In genomic region chr1:7329868-7330615, GRCh38 we compare ENCODE assay signal across 19 cellular contexts.
"Had no signal": no experiment of that assay in that cellular context is flagged by ENCODE, and none has a peak within 500 bp of the region (broad histone marks: within the 10 kb centered on the region; RNA-seq: fewer than 3 reads in every experiment).

No MANE protein-coding gene starts in this region.

- H3K27me3 ChIP-seq: breast epithelium had no signal

- H3K4me3 Mint-ChIP-seq: activated B cell treated with CpG ODN at 0.5 μM for 24 hours; activated naive CD4-positive, alpha-beta T cell treated with anti-CD3 and anti-CD28 coated beads, Interleukin-2, amount 50 U/mL, for 24 hours; T-cell had no signal

- H3K4me3 ChIP-seq: breast epithelium, K562, PC-9 had no signal

- H3K27ac ChIP-seq: breast epithelium, PC-9 had no signal

- H3K36me3 ChIP-seq: breast epithelium had no signal

- H3K4me1 ChIP-seq: breast epithelium had no signal

- H3K4me2 ChIP-seq: PC-9 had no signal

- DNase-seq: activated B cell treated with CpG ODN at 0.5 μM for 24 hours; activated naive CD4-positive, alpha-beta T cell; activated T-cell treated with anti-CD3 and anti-CD28 coated beads, Interleukin-2, amount 50 U/mL, for 1 hour; caudate nucleus; Karpas-422; NCI-H1105 treated with DMSO at 0.1 percent for 48 hours; NCI-H1436 treated with DMSO at 0.1 percent for 48 hours; NCI-H187; NCI-H2081; NCI-H446; NCI-H524; PC-9; SHP77 treated with DMSO at 0.1 percent for 48 hours; T-cell; T-helper 2 cell; T1000 had no signal

- ATAC-seq: K562, T-cell had no signal

- H2AFZ ChIP-seq: PC-9 had no signal

- H3K4me1 Mint-ChIP-seq: activated B cell treated with CpG ODN at 0.5 μM for 24 hours; activated naive CD4-positive, alpha-beta T cell treated with anti-CD3 and anti-CD28 coated beads, Interleukin-2, amount 50 U/mL, for 24 hours; T-cell had no signal

- H3K27ac Mint-ChIP-seq: activated B cell treated with CpG ODN at 0.5 μM for 24 hours; activated naive CD4-positive, alpha-beta T cell treated with anti-CD3 and anti-CD28 coated beads, Interleukin-2, amount 50 U/mL, for 24 hours; T-cell had no signal

- H3K36me3 Mint-ChIP-seq: activated naive CD4-positive, alpha-beta T cell treated with anti-CD3 and anti-CD28 coated beads, Interleukin-2, amount 50 U/mL, for 24 hours; T-cell had no signal
